Comparison of ENCODE assay signal across 1 cellular context in the genomic region with DNA sequence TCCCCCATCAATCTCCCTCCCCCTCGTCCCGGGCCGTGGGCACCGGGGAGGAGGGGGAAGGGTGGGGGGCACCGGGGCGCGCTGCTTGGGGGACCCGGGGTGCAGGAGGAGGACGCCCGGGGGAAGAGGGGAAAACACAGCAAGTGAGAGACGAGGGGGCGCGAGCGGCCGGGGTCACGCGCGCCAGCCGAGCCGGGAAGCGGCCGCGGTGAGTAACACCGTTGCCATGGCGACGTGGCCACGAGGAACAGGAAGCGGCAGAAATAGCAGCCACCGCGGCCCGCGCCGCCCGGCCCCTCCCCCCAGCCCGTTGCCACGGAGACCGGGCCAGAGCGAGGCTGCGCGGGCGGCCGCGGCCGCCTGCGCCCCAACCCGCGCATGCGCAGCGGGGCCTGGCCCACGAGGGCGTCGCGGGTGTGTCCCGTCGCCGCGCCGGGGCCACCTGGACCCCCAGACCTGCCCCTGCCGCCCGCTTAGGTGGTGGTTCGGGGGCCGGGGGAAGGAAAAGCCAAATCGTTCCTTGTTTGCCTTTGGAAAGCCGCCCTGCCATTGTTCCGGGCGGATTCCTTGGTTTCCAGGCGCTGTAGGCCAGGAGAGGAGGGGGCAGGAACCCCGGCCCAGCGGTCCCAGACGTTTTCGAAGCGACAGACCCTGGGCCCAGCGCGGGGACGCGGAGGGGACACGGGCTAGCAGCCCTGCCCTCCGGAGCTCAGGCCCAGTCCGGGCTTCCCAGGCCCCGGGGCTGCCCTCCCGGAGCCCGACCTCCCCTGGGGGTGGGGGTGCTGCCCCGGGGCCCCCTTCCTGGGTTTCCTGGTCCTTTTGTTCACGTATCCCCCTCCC.
TF ChIP-seq lines count a peak whose summit lies in the region.

No MANE protein-coding gene starts in this region.

TF ChIP-seq in HEK293, 187 proteins besides CTCF, POLR2A, EP300 and RAD21 (continued from another document and continues in another):
- TF ChIP-seq ZNF138 (tag by site-specific recombination; IDR thresholded peaks at IDR 0.05; ENCODE audit: borderline replicate concordance) (no peak), ZBTB11 (tag by site-specific recombination; conservative IDR thresholded peaks at IDR 0.05; ENCODE audit: low read depth) (peak; percentile 95), ZBTB8A (tag by site-specific recombination; IDR thresholded peaks at IDR 0.05) (peak; percentile 48; the same call in 1 of the 2 replicates), MYNN (tag by site-specific recombination; IDR thresholded peaks at IDR 0.05; ENCODE audit: borderline replicate concordance) (peak; percentile 78; the same call in 1 of the 2 replicates), ZNF16 (tag by site-specific recombination; IDR thresholded peaks at IDR 0.05; ENCODE audit: low read depth) (no peak), ZFP37 (tag by site-specific recombination; IDR thresholded peaks at IDR 0.05) (no peak), ZNF660 (tag by site-specific recombination; IDR thresholded peaks at IDR 0.05) (peak; percentile 41; the same call in 1 of the 2 replicates), ZBTB49 (tag by site-specific recombination; IDR thresholded peaks at IDR 0.05; ENCODE audit: low read depth) (no peak), ZNF560 (tag by site-specific recombination; IDR thresholded peaks at IDR 0.05; ENCODE audit: borderline replicate concordance) (no peak), ZNF157 (tag by site-specific recombination; IDR thresholded peaks at IDR 0.05) (no peak), ZNF394 (tag by site-specific recombination; IDR thresholded peaks at IDR 0.05; ENCODE audit: borderline replicate concordance) (no peak), ZNF626 (tag by site-specific recombination; IDR thresholded peaks at IDR 0.05) (no peak), ZBTB20 (tag by site-specific recombination; IDR thresholded peaks at IDR 0.05) (peak; percentile 57), ZNF791 (tag by site-specific recombination; IDR thresholded peaks at IDR 0.05) (no peak), ZNF223 (tag by site-specific recombination; IDR thresholded peaks at IDR 0.05) (0 out of 2 replicates have a peak, but pooled peaks have one; percentile 20), ZNF335 (tag by site-specific recombination; conservative IDR thresholded peaks at IDR 0.05) (peak; percentile 96), ZBTB44 (tag by site-specific recombination; IDR thresholded peaks at IDR 0.05) (no peak), ZNF501 (tag by site-specific recombination; IDR thresholded peaks at IDR 0.05) (no peak), OSR2 (tag by site-specific recombination; IDR thresholded peaks at IDR 0.05) (peak; percentile 46; the same call in 1 of the 2 replicates), FEZF1 (tag by site-specific recombination; IDR thresholded peaks at IDR 0.05) (no peak), KLF16 (tag by site-specific recombination; IDR thresholded peaks at IDR 0.05) (0 out of 2 replicates have a peak, but pooled peaks have one; percentile 36), ZNF23 (tag by site-specific recombination; IDR thresholded peaks at IDR 0.05; ENCODE audit: borderline replicate concordance) (no peak), ZNF580 (tag by site-specific recombination; IDR thresholded peaks at IDR 0.05) (no peak), KLF9 (tag by site-specific recombination; IDR thresholded peaks at IDR 0.05; ENCODE audit: low read depth) (peak; percentile 56; the same call in 1 of the 2 replicates), ZNF76 (tag by site-specific recombination; IDR thresholded peaks at IDR 0.05; ENCODE audit: borderline replicate concordance, low read depth) (peak; percentile 21; the same call in 1 of the 2 replicates), ZNF423 (tag by site-specific recombination; IDR thresholded peaks at IDR 0.05) (no peak), ZSCAN18 (tag by site-specific recombination; IDR thresholded peaks at IDR 0.05) (no peak), ZNF624 (tag by site-specific recombination; IDR thresholded peaks at IDR 0.05) (no peak), ZNF654 (tag by site-specific recombination; IDR thresholded peaks at IDR 0.05; ENCODE audit: low read depth) (no peak), WT1 (tag by site-specific recombination; IDR thresholded peaks at IDR 0.05) (0 out of 2 replicates have a peak, but pooled peaks have one; percentile 9), ZNF529 (tag by site-specific recombination; IDR thresholded peaks at IDR 0.05; ENCODE audit: insufficient replicate concordance) (no peak), HOXC10 (CRISPR knock-in tag; IDR thresholded peaks at IDR 0.05) (no peak), ZEB2 (tag by site-specific recombination; IDR thresholded peaks at IDR 0.05) (peak; percentile 8; the same call in 1 of the 2 replicates), ZNF292 (tag by site-specific recombination; IDR thresholded peaks at IDR 0.05; ENCODE audit: borderline replicate concordance, low read depth) (no peak), ZNF747 (tag by site-specific recombination; IDR thresholded peaks at IDR 0.05) (no peak), ZNF645 (tag by site-specific recombination; IDR thresholded peaks at IDR 0.05) (no peak), PRDM1 (tag by site-specific recombination; IDR thresholded peaks at IDR 0.05) (no peak), ZFHX2 (tag by site-specific recombination; conservative IDR thresholded peaks at IDR 0.05) (no peak), ZNF112 (tag by site-specific recombination; IDR thresholded peaks at IDR 0.05) (no peak), SP3 (tag by site-specific recombination; IDR thresholded peaks at IDR 0.05) (no peak), KLF1 (tag by site-specific recombination; IDR thresholded peaks at IDR 0.05) (0 out of 2 replicates have a peak, but pooled peaks have one; percentile 1)
- TF ChIP-seq, protein P1, sequence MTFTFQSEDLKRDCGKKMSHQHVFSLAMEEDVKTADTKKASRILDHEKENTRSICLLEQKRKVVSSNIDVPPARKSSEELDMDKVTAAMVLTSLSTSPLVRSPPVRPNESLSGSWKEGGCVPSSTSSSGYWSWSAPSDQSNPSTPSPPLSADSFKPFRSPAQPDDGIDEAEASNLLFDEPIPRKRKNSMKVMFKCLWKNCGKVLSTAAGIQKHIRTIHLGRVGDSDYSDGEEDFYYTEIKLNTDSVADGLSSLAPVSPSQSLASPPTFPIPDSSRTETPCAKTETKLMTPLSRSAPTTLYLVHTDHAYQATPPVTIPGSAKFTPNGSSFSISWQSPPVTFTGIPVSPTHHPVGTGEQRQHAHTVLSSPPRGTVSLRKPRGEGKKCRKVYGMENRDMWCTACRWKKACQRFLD (tag by site-specific recombination; IDR thresholded peaks at IDR 0.05): no peak
- TF ChIP-seq, protein P2, sequence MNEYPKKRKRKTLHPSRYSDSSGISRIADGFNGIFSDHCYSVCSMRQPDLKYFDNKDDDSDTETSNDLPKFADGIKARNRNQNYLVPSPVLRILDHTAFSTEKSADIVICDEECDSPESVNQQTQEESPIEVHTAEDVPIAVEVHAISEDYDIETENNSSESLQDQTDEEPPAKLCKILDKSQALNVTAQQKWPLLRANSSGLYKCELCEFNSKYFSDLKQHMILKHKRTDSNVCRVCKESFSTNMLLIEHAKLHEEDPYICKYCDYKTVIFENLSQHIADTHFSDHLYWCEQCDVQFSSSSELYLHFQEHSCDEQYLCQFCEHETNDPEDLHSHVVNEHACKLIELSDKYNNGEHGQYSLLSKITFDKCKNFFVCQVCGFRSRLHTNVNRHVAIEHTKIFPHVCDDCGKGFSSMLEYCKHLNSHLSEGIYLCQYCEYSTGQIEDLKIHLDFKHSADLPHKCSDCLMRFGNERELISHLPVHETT (tag by site-specific recombination; IDR thresholded peaks at IDR 0.05): no peak
- TF ChIP-seq, protein P3, sequence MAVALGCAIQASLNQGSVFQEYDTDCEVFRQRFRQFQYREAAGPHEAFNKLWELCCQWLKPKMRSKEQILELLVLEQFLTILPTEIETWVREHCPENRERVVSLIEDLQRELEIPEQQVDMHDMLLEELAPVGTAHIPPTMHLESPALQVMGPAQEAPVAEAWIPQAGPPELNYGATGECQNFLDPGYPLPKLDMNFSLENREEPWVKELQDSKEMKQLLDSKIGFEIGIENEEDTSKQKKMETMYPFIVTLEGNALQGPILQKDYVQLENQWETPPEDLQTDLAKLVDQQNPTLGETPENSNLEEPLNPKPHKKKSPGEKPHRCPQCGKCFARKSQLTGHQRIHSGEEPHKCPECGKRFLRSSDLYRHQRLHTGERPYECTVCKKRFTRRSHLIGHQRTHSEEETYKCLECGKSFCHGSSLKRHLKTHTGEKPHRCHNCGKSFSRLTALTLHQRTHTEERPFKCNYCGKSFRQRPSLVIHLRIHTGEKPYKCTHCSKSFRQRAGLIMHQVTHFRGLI (tag by site-specific recombination; IDR thresholded peaks at IDR 0.05): no peak
